27 cellular contexts compared by ENCODE assay signal in the genomic region with DNA sequence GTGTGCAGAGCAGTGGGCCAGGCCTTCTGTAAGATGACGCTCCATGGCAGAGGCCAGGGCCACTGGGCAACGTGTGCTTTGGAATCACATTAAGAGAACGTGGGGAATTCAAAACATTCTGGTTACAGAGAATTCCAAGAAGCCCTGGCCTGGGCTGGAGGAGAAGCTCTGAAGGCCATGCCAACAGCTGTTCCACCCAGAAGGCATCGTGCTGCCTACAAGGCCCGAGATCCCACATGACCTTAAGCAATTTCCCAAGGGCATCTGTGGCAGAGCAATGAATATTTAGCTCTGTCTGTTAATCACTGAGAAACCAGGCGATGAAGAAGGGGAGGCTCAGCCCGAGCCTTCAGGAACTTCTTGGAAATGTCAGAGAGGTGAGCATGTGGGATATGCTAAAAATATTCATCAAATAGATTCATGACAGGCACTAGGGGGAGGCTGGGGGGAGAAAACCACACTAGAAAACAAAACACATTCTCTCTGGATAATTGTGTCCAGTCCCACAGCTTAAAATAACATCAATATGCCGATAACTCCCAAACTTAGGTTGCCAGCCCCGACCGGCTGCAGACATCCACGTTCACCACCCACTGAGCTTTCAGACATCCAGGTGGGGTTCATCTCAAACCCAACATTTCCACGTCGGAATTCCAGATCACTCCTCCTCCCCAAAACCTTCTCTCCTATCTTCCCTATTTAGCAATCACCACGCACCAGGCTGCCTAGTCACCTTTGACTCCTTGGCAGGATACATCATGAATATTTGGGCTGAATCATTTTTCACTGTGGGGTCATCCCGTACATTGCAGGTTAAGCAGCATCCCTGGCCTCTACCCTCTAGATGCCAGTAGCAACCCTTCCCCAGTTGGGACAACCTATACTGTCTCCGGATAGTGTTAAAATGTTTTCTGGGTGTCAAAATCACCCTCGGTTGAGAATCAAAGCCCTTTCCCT. TPM values are rescaled to one million over a fixed set of nuclear protein-coding genes. Genes with fewer than 3 reads are reported as not detected.
A peak's percentile ranks its signal among the peaks of the same experiment; 100 is the strongest.
DNase-seq lines count a peak whose midpoint lies in the region; ATAC-seq, FAIRE-seq and TF ChIP-seq lines count a peak whose summit lies in the region.
"Had no signal": no experiment of that assay in that cellular context is flagged by ENCODE, and none has a peak within 500 bp of the region (broad histone marks: within the 10 kb centered on the region; RNA-seq: fewer than 3 reads in every experiment).

No MANE protein-coding gene starts in this region.

- no peak overlapping the region for H3K4me3 Mint-ChIP-seq in neural progenitor cell
- H3K4me3 Mint-ChIP-seq: activated CD8-positive, alpha-beta T cell treated with anti-CD3 and anti-CD28 coated beads for 36 hours; activated naive CD4-positive, alpha-beta T cell treated with anti-CD3 and anti-CD28 coated beads for 36 hours; CD4-positive, alpha-beta T cell; H9; stimulated activated naive B cell treated with anti-CD40 and anti-IgM and Interleukin-4, amounts not matched to agents 10 μg/mL and 1 μg/mL and 100 μg/mL, for 72 hours; T-helper 2 cell treated with Interferon-gamma antibody and Interleukin-4, amounts not matched to agents 5 μg/mL and 100 μg/mL, for 36 hours had no signal

- H4K20me1 ChIP-seq in neural progenitor cell (ENCODE audit: low read depth) = peaks cover 10% of the 10 kb centered on the region

- peak; percentile 20 for FAIRE-seq in HTR-8/SVneo (lab: Jason Lieb, UNC)
- FAIRE-seq: endothelial cell of umbilical vein had no signal

- H3K4me2 ChIP-seq in neural progenitor cell = no peak overlapping the region
- H3K4me2 ChIP-seq: KMS-11 had no signal

- H3K36me3 ChIP-seq in esophagus muscularis mucosa = no peaks in the 10 kb centered on the region
- H3K36me3 ChIP-seq in neural progenitor cell = no peaks in the 10 kb centered on the region
- H3K36me3 ChIP-seq: left lung, Peyer's patch, upper lobe of left lung had no signal

- H3K4me1 ChIP-seq in esophagus muscularis mucosa (peaks cover 25 to 88% (median 76%) of the 10 kb centered on the region in 4 donors), neural progenitor cell (peaks cover 11% of the 10 kb centered on the region)

- peaks cover 16% of the 10 kb centered on the region for H3K27me3 Mint-ChIP-seq in neural progenitor cell (ENCODE audit: insufficient read depth, low read depth)
- H3K27me3 Mint-ChIP-seq: progenitor cell of endocrine pancreas had no signal

- H2AFZ ChIP-seq in neural progenitor cell (replicated peaks) = no peak overlapping the region

- no peak overlapping the region for H3K9ac ChIP-seq in neural progenitor cell
- H3K9ac ChIP-seq: KMS-11 had no signal

- H3K79me2 ChIP-seq in neural progenitor cell (ENCODE audit: low read depth) = peaks cover 7% of the 10 kb centered on the region

- H3K27me3 ChIP-seq in esophagus muscularis mucosa (no peaks in the 10 kb centered on the region), neural progenitor cell (peaks cover 6% of the 10 kb centered on the region)
- H3K27me3 ChIP-seq: Peyer's patch, upper lobe of left lung had no signal

- peak overlapping the region; percentile 25 for H3K27ac Mint-ChIP-seq in neural progenitor cell
- H3K27ac Mint-ChIP-seq: activated CD8-positive, alpha-beta T cell treated with anti-CD3 and anti-CD28 coated beads for 36 hours; activated naive CD4-positive, alpha-beta T cell treated with anti-CD3 and anti-CD28 coated beads for 36 hours; CD4-positive, alpha-beta T cell; H9; progenitor cell of endocrine pancreas; stimulated activated naive B cell treated with anti-CD40 and anti-IgM and Interleukin-4, amounts not matched to agents 10 μg/mL and 1 μg/mL and 100 μg/mL, for 72 hours; T-helper 2 cell treated with Interferon-gamma antibody and Interleukin-4, amounts not matched to agents 5 μg/mL and 100 μg/mL, for 36 hours had no signal

- WGBS in esophagus muscularis mucosa = 73% methylated on average over 12 of the region's 17 CpGs

- DNase-seq in AG08395 (ENCODE audit: low spot score) (peak; percentile 59), HTR-8/SVneo (ENCODE audit: insufficient read length, low spot score) (no peak), esophagus muscularis mucosa (ENCODE audit: extremely low spot score) (no peak), neural progenitor cell (ENCODE audit: low spot score) (no peak), H4 (ENCODE audit: low spot score) (no peak), AML-193 (lab: John Stamatoyannopoulos, UW) (no peak)
- DNase-seq in stimulated activated CD4-positive, alpha-beta T cell treated with anti-CD3 and anti-CD28 coated beads, Interleukin-4, amount 100 ng/mL, for 1 hour = no peak
- DNase-seq: activated CD8-positive, alpha-beta memory T cell treated with anti-CD3 and anti-CD28 coated beads, Interleukin-2, amount 50 U/mL, for 48 hours; activated CD8-positive, alpha-beta T cell treated with anti-CD3 and anti-CD28 coated beads for 36 hours; activated naive CD4-positive, alpha-beta T cell treated with anti-CD3 and anti-CD28 coated beads for 36 hours; amniotic stem cell; CD4-positive, alpha-beta T cell; DMS 273 treated with DMSO at 0.1 percent for 48 hours; H9; left lung; mesendoderm; NCI-H1694; NCI-H82; Peyer's patch; stimulated activated naive B cell treated with anti-CD40 and anti-IgM and Interleukin-4, amounts not matched to agents 10 μg/mL and 1 μg/mL and 100 μg/mL, for 72 hours; substantia nigra; upper lobe of left lung had no signal

- peaks cover 4% of the 10 kb centered on the region for H3F3A ChIP-seq in neural progenitor cell (ENCODE audit: low read depth)

- H3K9me3 ChIP-seq in esophagus muscularis mucosa (peaks cover 0 to 3% (median 0%) of the 10 kb centered on the region in 4 donors), neural progenitor cell (ENCODE audit: low read depth) (no peaks in the 10 kb centered on the region)
- H3K9me3 ChIP-seq: left lung had no signal

- intact Hi-C loops in esophagus muscularis mucosa (cut with DNase I) = no loop called here

- TF ChIP-seq CTCF in esophagus muscularis mucosa (IDR thresholded peaks at IDR 0.05) (no peak), neural progenitor cell (IDR thresholded peaks at IDR 0.05) (no peak)

- H3K9me3 Mint-ChIP-seq in neural progenitor cell = peaks cover 3% of the 10 kb centered on the region
- H3K9me3 Mint-ChIP-seq: CD4-positive, alpha-beta T cell; H9; T-helper 2 cell treated with Interferon-gamma antibody and Interleukin-4, amounts not matched to agents 5 μg/mL and 100 μg/mL, for 36 hours had no signal

- peaks cover 32% of the 10 kb centered on the region for H3K4me1 Mint-ChIP-seq in neural progenitor cell
- H3K4me1 Mint-ChIP-seq: stimulated activated naive B cell treated with anti-CD40 and anti-IgM and Interleukin-4, amounts not matched to agents 10 μg/mL and 1 μg/mL and 100 μg/mL, for 72 hours had no signal

- H3K4me3 ChIP-seq in esophagus muscularis mucosa = no peak overlapping the region
- H3K4me3 ChIP-seq in neural progenitor cell = no peak overlapping the region
- H3K4me3 ChIP-seq: left lung, Peyer's patch, upper lobe of left lung had no signal

- no peaks in the 10 kb centered on the region for H3K36me3 Mint-ChIP-seq in neural progenitor cell
- H3K36me3 Mint-ChIP-seq: stimulated activated naive B cell treated with anti-CD40 and anti-IgM and Interleukin-4, amounts not matched to agents 10 μg/mL and 1 μg/mL and 100 μg/mL, for 72 hours had no signal

- ATAC-seq in HG02678 (IDR thresholded peaks at IDR 0.05; ENCODE audit: unreplicated experiment) = no peak
- ATAC-seq: activated CD8-positive, alpha-beta T cell treated with anti-CD3 and anti-CD28 coated beads for 36 hours; left lung; stimulated activated naive B cell treated with anti-CD40 and anti-IgM and Interleukin-4, amounts not matched to agents 10 μg/mL and 1 μg/mL and 100 μg/mL, for 72 hours had no signal

- no peak for TF ChIP-seq EP300 in esophagus muscularis mucosa (IDR thresholded peaks at IDR 0.05)

- no peak for TF ChIP-seq POLR2A in esophagus muscularis mucosa (IDR thresholded peaks at IDR 0.05; ENCODE audit: low read depth)

- peak overlapping the region; percentile 64 to 73 (median 68) for H3K27ac ChIP-seq in esophagus muscularis mucosa (replicated peaks in 1 of 4)
- H3K27ac ChIP-seq in neural progenitor cell = no peak overlapping the region
- H3K27ac ChIP-seq: KMS-11, left lung, Peyer's patch, upper lobe of left lung had no signal

RNA-seq across cellular contexts. Expression of a gene that starts 6.6 kb away (rescaled TPM):
- total RNA-seq in esophagus muscularis mucosa = 100 to 1,000 TPM in 3 of 4 donors, 10 to 100 TPM in 1; 78.7 to 243 (median 138) TPM
- total RNA-seq in neural progenitor cell (ENCODE audit: low replicate concordance) = 24.0 and 38.0 TPM in 2 replicates
- total RNA-seq in H4 (2014; rRNA removed; shearing (Covaris generic)) = 266 and 269 TPM in 2 replicates
